Comparison of ENCODE assay signal across 8 cellular contexts in genomic region chr12:22083167-22083566, GRCh38. TPM values are rescaled to one million over a fixed set of nuclear protein-coding genes. Genes with fewer than 3 reads are reported as not detected.
DNase-seq lines count a peak whose midpoint lies in the region; ATAC-seq and TF ChIP-seq lines count a peak whose summit lies in the region.

No MANE protein-coding gene starts in this region.

- CTCF ChIA-PET in RWPE1 (lab: Yijun Ruan, JAX): interaction anchor here (0.5 to 1.4 kb wide), 8 partner anchors 13 to 876 kb away, joined by 3 to 10 read pairs (median 3); no protein-coding TSS in a partner anchor

- H3K27ac ChIP-seq in C4-2B (no peak overlapping the region), RWPE1 (no peak overlapping the region), esophagus muscularis mucosa (replicated peaks in 1 of 4) (no peak overlapping the region)

- no peaks in the 10 kb centered on the region for H3K27me3 ChIP-seq in esophagus muscularis mucosa

- no peak for TF ChIP-seq EP300 in esophagus muscularis mucosa (IDR thresholded peaks at IDR 0.05)

- H3K4me3 ChIP-seq in esophagus muscularis mucosa: no peak overlapping the region

- no peaks in the 10 kb centered on the region for H3K4me1 ChIP-seq in esophagus muscularis mucosa

- no peak for TF ChIP-seq POLR2A in esophagus muscularis mucosa (IDR thresholded peaks at IDR 0.05; ENCODE audit: low read depth)

- POLR2A ChIA-PET in RWPE1 (lab: Yijun Ruan, JAX; ENCODE audit: low non-redundant PET): no interaction called here

- intact Hi-C loops in esophagus muscularis mucosa (cut with DNase I): loop anchor here (2.0 to 5.0 kb wide), 2 partner anchors 249 to 360 kb away; partner anchors contain the start of gene ST8SIA1

- no peak for ATAC-seq in GM19397 (IDR thresholded peaks at IDR 0.05; ENCODE audit: unreplicated experiment)
- no peak for ATAC-seq in HG03457 (IDR thresholded peaks at IDR 0.05; ENCODE audit: unreplicated experiment)
- no peak for ATAC-seq in GM21526 (IDR thresholded peaks at IDR 0.05; ENCODE audit: low FRiP score, unreplicated experiment)

- TF ChIP-seq CTCF in C4-2B (conservative IDR thresholded peaks at IDR 0.05) (peak; percentile 68), GM20000 (IDR thresholded peaks at IDR 0.05; ENCODE audit: extremely low read depth, missing control alignments) (no peak), RWPE1 (conservative IDR thresholded peaks at IDR 0.05; ENCODE audit: low read depth) (no peak; the same call in 1 of the 2 replicates), esophagus muscularis mucosa (IDR thresholded peaks at IDR 0.05) (peak; percentile 59 to 66 (median 60))

- peak; percentile 13 for DNase-seq in GM20000 (ENCODE audit: low spot score)
- peak; percentile 17 for DNase-seq in RWPE1 (ENCODE audit: low spot score)
- DNase-seq in esophagus muscularis mucosa (ENCODE audit: extremely low spot score): no peak
- DNase-seq in pons (ENCODE audit: low spot score): peak; percentile 74

- H3K9me3 ChIP-seq in esophagus muscularis mucosa: no peaks in the 10 kb centered on the region

- no peaks in the 10 kb centered on the region for H3K36me3 ChIP-seq in esophagus muscularis mucosa

RNA-seq across cellular contexts. Expression of gene CMAS, which starts 37.1 kb away (rescaled TPM):
- total RNA-seq in esophagus muscularis mucosa: 10 to 100 TPM; 23.2 to 37.0 (median 34.0) TPM

Comparison
In these comparisons a context has a peak if more than half of its experiments do, and no peak if none do; other contexts are left out.
1. CTCF ChIP-seq: peak in C4-2B (single experiment) and esophagus muscularis mucosa (3 of 3); none in GM20000 (single experiment) and RWPE1 (single experiment).